8 cellular contexts compared by ENCODE assay signal in genomic region chr18:21820035-21820810, GRCh38.
DNase-seq lines count a peak whose midpoint lies in the region; ATAC-seq and TF ChIP-seq lines count a peak whose summit lies in the region.

No MANE protein-coding gene starts in this region.

- H3K4me3 Mint-ChIP-seq in activated naive CD8-positive, alpha-beta T cell treated with anti-CD3 and anti-CD28 coated beads for 36 hours: no peak overlapping the region

- H3K4me2 ChIP-seq in mesenchymal stem cell (ENCODE audit: low read length, poor library complexity, severe bottlenecking): no peak overlapping the region

- H3K36me3 ChIP-seq in mesenchymal stem cell (ENCODE audit: control insufficient read depth in 1 of 2, insufficient read depth in 2 of 2, low read depth in 1 of 2, low read length in 2 of 2): peaks cover 11 to 43% of the 10 kb centered on the region in 2 experiments

- no peaks in the 10 kb centered on the region for H3K4me1 ChIP-seq in mesenchymal stem cell (ENCODE audit: control insufficient read depth, insufficient read depth, low read depth, low read length)

- no peak overlapping the region for H3K27ac ChIP-seq in mesenchymal stem cell (ENCODE audit: low read length, poor library complexity, severe bottlenecking)

- DNase-seq in DMS114 treated with DMSO at 0.1 percent for 48 hours (lab: John Stamatoyannopoulos, UW; ENCODE audit: unreplicated experiment): peak; percentile 6
- peak; percentile 36 for DNase-seq in KBM-7
- peak; percentile 23 to 31 for DNase-seq in T47D (ENCODE audit: low read depth in 1 of 2, low spot score in 1 of 2)
- peak; percentile 39 for DNase-seq in mesenchymal stem cell
- DNase-seq in posterior vena cava (ENCODE audit: low spot score): no peak
- DNase-seq in lower leg skin (ENCODE audit: low spot score in 2 of 2): no peak
- no peak for DNase-seq in activated naive CD8-positive, alpha-beta T cell treated with anti-CD3 and anti-CD28 coated beads for 36 hours

- H2BK15ac ChIP-seq in mesenchymal stem cell (ENCODE audit: low read depth, poor library complexity, severe bottlenecking): no peak overlapping the region

- no peak overlapping the region for H4K91ac ChIP-seq in mesenchymal stem cell (ENCODE audit: low read length)

- peaks cover 13% of the 10 kb centered on the region for H3K36me3 Mint-ChIP-seq in activated naive CD8-positive, alpha-beta T cell treated with anti-CD3 and anti-CD28 coated beads for 36 hours

- no peak for TF ChIP-seq POLR2A in lower leg skin (IDR thresholded peaks at IDR 0.05)

- no peak overlapping the region for H4K8ac ChIP-seq in mesenchymal stem cell (ENCODE audit: low read length)

- peaks cover 9% of the 10 kb centered on the region for H3K79me1 ChIP-seq in mesenchymal stem cell (replicated peaks; ENCODE audit: low read length, poor library complexity, severe bottlenecking)

- no peak overlapping the region for H2BK5ac ChIP-seq in mesenchymal stem cell (ENCODE audit: low read depth, low read length, poor library complexity, severe bottlenecking)

- no peak overlapping the region for H3K4ac ChIP-seq in mesenchymal stem cell (ENCODE audit: low read depth in 1 of 2, low read length in 2 of 2)

- H2AFZ ChIP-seq in mesenchymal stem cell (ENCODE audit: low read depth, low read length): no peak overlapping the region

- H3K27me3 ChIP-seq in mesenchymal stem cell (ENCODE audit: control insufficient read depth in 1 of 2, insufficient read depth in 1 of 2, low read length in 2 of 2): no peaks in the 10 kb centered on the region

- no peak overlapping the region for H2BK12ac ChIP-seq in mesenchymal stem cell (ENCODE audit: low read length in 2 of 2)

- ATAC-seq in HG03342 (IDR thresholded peaks at IDR 0.05; ENCODE audit: unreplicated experiment): no peak

- no peak overlapping the region for H3K23ac ChIP-seq in mesenchymal stem cell (ENCODE audit: low read length in 2 of 2)

- intact Hi-C loops in posterior vena cava (cut with DNase I): no loop called here
- intact Hi-C loops in lower leg skin (cut with DNase I; ENCODE audit: low total_unique reads): no loop called here

- no peaks in the 10 kb centered on the region for H3K4me1 Mint-ChIP-seq in activated naive CD8-positive, alpha-beta T cell treated with anti-CD3 and anti-CD28 coated beads for 36 hours

- H3K9me3 ChIP-seq in mesenchymal stem cell (ENCODE audit: control insufficient read depth, low read length): no peaks in the 10 kb centered on the region

- no peak for TF ChIP-seq CTCF in lower leg skin (IDR thresholded peaks at IDR 0.05)

- no peaks in the 10 kb centered on the region for H3K9me3 Mint-ChIP-seq in activated naive CD8-positive, alpha-beta T cell treated with anti-CD3 and anti-CD28 coated beads for 36 hours

- no peak overlapping the region for H2BK120ac ChIP-seq in mesenchymal stem cell (ENCODE audit: low read depth, low read length)

- no peak overlapping the region for H3K4me3 ChIP-seq in mesenchymal stem cell (ENCODE audit: insufficient read depth in 1 of 2, low read depth in 1 of 2, low read length in 2 of 2)
- no peak overlapping the region for H3K4me3 ChIP-seq in lower leg skin (ENCODE audit: low read depth, poor library complexity, severe bottlenecking)

- in situ Hi-C loops in KBM-7 (cut with MboI; ENCODE audit: low pct_unique_long_range_greater_than_20kb, low sequenced_read_pairs) (no loop called here), T47D (cut with HindIII; ENCODE audit: low pct_unique_long_range_greater_than_20kb, low sequenced_read_pairs) (no loop called here)

- H3K9ac ChIP-seq in mesenchymal stem cell (ENCODE audit: low read length): no peak overlapping the region

- H3K18ac ChIP-seq in mesenchymal stem cell (ENCODE audit: low read depth in 1 of 2, low read length in 2 of 2): no peak overlapping the region

- H3K14ac ChIP-seq in mesenchymal stem cell (ENCODE audit: low read length in 2 of 2): no peak overlapping the region

- H3K27me3 Mint-ChIP-seq in activated naive CD8-positive, alpha-beta T cell treated with anti-CD3 and anti-CD28 coated beads for 36 hours: no peaks in the 10 kb centered on the region

- no peak overlapping the region for H3K27ac Mint-ChIP-seq in activated naive CD8-positive, alpha-beta T cell treated with anti-CD3 and anti-CD28 coated beads for 36 hours

- no CpG with 5 or more reads among the region's 2 CpGs for WGBS in mesenchymal stem cell
- 72 to 78% methylated on average over 2 of the region's 2 CpGs for WGBS in lower leg skin, 2 donors

- H2AK5ac ChIP-seq in mesenchymal stem cell (ENCODE audit: low read length, severe bottlenecking): no peak overlapping the region

Comparison
In these comparisons a context has a peak if more than half of its experiments do, and no peak if none do; other contexts are left out.
1. DNase-seq: peak in DMS114 treated with DMSO at 0.1 percent for 48 hours (single experiment), KBM-7 (single experiment), T47D (2 of 2) and mesenchymal stem cell (single experiment); none in posterior vena cava (single experiment), lower leg skin (0 of 2) and activated naive CD8-positive, alpha-beta T cell treated with anti-CD3 and anti-CD28 coated beads for 36 hours (single experiment).